2 cellular contexts compared by ENCODE assay signal in the genomic region with DNA sequence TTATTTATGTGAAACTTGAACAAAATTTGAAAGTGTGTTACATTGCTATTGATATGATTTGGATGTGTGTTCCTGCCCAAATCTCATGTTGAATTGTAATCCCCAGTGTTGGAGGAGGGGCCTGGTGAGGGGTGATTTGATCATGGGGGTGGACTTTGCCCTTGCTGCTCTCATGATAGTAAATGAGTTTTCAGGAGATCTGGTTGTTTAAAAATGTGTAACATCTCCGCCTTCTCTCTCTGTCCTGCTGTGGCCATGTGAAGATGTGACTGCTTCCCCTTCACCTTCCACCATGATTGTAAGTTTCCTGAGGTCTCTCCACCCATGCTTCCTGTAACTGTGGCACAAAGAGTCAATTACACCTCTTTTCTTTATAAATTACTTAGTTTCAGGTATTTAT.
TF ChIP-seq lines count a peak whose summit lies in the region.

No MANE protein-coding gene starts in this region.

TF ChIP-seq in A549, 52 proteins besides CTCF, POLR2A, EP300 and RAD21 (continued from another document):
- no peak for TF ChIP-seq CBX2 (IDR thresholded peaks at IDR 0.05; ENCODE audit: borderline replicate concordance, low read depth)
- no peak for TF ChIP-seq JUNB (IDR thresholded peaks at IDR 0.05)
- no peak for TF ChIP-seq FOXS1 (CRISPR knock-in tag; IDR thresholded peaks at IDR 0.05)
- TF ChIP-seq EHMT2 (IDR thresholded peaks at IDR 0.05; ENCODE audit: low read depth): no peak
- no peak for TF ChIP-seq MAZ (IDR thresholded peaks at IDR 0.05; ENCODE audit: borderline replicate concordance, low read depth, low read length)
- TF ChIP-seq, protein P1, sequence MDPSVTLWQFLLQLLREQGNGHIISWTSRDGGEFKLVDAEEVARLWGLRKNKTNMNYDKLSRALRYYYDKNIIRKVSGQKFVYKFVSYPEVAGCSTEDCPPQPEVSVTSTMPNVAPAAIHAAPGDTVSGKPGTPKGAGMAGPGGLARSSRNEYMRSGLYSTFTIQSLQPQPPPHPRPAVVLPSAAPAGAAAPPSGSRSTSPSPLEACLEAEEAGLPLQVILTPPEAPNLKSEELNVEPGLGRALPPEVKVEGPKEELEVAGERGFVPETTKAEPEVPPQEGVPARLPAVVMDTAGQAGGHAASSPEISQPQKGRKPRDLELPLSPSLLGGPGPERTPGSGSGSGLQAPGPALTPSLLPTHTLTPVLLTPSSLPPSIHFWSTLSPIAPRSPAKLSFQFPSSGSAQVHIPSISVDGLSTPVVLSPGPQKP (IDR thresholded peaks at IDR 0.05; ENCODE audit: low read depth, low read length): no peak
- TF ChIP-seq ZC3H11A (IDR thresholded peaks at IDR 0.05): no peak
- TF ChIP-seq, protein P2, sequence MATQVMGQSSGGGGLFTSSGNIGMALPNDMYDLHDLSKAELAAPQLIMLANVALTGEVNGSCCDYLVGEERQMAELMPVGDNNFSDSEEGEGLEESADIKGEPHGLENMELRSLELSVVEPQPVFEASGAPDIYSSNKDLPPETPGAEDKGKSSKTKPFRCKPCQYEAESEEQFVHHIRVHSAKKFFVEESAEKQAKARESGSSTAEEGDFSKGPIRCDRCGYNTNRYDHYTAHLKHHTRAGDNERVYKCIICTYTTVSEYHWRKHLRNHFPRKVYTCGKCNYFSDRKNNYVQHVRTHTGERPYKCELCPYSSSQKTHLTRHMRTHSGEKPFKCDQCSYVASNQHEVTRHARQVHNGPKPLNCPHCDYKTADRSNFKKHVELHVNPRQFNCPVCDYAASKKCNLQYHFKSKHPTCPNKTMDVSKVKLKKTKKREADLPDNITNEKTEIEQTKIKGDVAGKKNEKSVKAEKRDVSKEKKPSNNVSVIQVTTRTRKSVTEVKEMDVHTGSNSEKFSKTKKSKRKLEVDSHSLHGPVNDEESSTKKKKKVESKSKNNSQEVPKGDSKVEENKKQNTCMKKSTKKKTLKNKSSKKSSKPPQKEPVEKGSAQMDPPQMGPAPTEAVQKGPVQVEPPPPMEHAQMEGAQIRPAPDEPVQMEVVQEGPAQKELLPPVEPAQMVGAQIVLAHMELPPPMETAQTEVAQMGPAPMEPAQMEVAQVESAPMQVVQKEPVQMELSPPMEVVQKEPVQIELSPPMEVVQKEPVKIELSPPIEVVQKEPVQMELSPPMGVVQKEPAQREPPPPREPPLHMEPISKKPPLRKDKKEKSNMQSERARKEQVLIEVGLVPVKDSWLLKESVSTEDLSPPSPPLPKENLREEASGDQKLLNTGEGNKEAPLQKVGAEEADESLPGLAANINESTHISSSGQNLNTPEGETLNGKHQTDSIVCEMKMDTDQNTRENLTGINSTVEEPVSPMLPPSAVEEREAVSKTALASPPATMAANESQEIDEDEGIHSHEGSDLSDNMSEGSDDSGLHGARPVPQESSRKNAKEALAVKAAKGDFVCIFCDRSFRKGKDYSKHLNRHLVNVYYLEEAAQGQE (IDR thresholded peaks at IDR 0.05): no peak
- no peak for TF ChIP-seq SMC3 (IDR thresholded peaks at IDR 0.05)
- TF ChIP-seq BHLHE40 (IDR thresholded peaks at IDR 0.05; ENCODE audit: low read depth, low read length): no peak
TF ChIP-seq in A549: peak in this region for 0.

TF ChIP-seq in GM23338, 12 proteins besides CTCF, POLR2A, EP300 and RAD21 (continued from another document):
- TF ChIP-seq, protein P3, sequence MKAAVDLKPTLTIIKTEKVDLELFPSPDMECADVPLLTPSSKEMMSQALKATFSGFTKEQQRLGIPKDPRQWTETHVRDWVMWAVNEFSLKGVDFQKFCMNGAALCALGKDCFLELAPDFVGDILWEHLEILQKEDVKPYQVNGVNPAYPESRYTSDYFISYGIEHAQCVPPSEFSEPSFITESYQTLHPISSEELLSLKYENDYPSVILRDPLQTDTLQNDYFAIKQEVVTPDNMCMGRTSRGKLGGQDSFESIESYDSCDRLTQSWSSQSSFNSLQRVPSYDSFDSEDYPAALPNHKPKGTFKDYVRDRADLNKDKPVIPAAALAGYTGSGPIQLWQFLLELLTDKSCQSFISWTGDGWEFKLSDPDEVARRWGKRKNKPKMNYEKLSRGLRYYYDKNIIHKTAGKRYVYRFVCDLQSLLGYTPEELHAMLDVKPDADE (IDR thresholded peaks at IDR 0.05): no peak
- TF ChIP-seq POLR2AphosphoS5 (IDR thresholded peaks at IDR 0.05; ENCODE audit: low read depth) (no peak), JUNB (IDR thresholded peaks at IDR 0.05; ENCODE audit: unreplicated experiment) (no peak), CREB1 (CRISPR knock-in tag; IDR thresholded peaks at IDR 0.05; ENCODE audit: low read depth) (no peak), ZNF331 (CRISPR knock-in tag; IDR thresholded peaks at IDR 0.05; ENCODE audit: low read depth) (no peak), EZH2 (IDR thresholded peaks at IDR 0.05; ENCODE audit: low read depth, unreplicated experiment) (no peak), STAT1 (IDR thresholded peaks at IDR 0.05; ENCODE audit: unreplicated experiment) (no peak), NANOG (IDR thresholded peaks at IDR 0.05; ENCODE audit: borderline replicate concordance) (no peak), ZNF114 (CRISPR knock-in tag; IDR thresholded peaks at IDR 0.05) (no peak)
- TF ChIP-seq, protein P4, sequence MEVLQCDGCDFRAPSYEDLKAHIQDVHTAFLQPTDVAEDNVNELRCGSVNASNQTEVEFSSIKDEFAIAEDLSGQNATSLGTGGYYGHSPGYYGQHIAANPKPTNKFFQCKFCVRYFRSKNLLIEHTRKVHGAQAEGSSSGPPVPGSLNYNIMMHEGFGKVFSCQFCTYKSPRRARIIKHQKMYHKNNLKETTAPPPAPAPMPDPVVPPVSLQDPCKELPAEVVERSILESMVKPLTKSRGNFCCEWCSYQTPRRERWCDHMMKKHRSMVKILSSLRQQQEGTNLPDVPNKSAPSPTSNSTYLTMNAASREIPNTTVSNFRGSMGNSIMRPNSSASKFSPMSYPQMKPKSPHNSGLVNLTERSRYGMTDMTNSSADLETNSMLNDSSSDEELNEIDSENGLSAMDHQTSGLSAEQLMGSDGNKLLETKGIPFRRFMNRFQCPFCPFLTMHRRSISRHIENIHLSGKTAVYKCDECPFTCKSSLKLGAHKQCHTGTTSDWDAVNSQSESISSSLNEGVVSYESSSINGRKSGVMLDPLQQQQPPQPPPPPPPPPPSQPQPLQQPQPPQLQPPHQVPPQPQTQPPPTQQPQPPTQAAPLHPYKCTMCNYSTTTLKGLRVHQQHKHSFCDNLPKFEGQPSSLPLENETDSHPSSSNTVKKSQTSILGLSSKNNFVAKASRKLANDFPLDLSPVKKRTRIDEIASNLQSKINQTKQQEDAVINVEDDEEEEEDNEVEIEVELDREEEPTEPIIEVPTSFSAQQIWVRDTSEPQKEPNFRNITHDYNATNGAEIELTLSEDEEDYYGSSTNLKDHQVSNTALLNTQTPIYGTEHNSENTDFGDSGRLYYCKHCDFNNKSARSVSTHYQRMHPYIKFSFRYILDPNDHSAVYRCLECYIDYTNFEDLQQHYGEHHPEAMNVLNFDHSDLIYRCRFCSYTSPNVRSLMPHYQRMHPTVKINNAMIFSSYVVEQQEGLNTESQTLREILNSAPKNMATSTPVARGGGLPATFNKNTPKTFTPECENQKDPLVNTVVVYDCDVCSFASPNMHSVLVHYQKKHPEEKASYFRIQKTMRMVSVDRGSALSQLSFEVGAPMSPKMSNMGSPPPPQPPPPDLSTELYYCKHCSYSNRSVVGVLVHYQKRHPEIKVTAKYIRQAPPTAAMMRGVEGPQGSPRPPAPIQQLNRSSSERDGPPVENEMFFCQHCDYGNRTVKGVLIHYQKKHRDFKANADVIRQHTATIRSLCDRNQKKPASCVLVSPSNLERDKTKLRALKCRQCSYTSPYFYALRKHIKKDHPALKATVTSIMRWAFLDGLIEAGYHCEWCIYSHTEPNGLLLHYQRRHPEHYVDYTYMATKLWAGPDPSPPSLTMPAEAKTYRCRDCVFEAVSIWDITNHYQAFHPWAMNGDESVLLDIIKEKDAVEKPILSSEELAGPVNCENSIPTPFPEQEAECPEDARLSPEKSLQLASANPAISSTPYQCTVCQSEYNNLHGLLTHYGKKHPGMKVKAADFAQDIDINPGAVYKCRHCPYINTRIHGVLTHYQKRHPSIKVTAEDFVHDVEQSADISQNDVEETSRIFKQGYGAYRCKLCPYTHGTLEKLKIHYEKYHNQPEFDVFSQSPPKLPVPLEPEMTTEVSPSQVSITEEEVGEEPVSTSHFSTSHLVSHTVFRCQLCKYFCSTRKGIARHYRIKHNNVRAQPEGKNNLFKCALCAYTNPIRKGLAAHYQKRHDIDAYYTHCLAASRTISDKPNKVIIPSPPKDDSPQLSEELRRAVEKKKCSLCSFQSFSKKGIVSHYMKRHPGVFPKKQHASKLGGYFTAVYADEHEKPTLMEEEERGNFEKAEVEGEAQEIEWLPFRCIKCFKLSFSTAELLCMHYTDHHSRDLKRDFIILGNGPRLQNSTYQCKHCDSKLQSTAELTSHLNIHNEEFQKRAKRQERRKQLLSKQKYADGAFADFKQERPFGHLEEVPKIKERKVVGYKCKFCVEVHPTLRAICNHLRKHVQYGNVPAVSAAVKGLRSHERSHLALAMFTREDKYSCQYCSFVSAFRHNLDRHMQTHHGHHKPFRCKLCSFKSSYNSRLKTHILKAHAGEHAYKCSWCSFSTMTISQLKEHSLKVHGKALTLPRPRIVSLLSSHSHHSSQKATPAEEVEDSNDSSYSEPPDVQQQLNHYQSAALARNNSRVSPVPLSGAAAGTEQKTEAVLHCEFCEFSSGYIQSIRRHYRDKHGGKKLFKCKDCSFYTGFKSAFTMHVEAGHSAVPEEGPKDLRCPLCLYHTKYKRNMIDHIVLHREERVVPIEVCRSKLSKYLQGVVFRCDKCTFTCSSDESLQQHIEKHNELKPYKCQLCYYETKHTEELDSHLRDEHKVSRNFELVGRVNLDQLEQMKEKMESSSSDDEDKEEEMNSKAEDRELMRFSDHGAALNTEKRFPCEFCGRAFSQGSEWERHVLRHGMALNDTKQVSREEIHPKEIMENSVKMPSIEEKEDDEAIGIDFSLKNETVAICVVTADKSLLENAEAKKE (CRISPR knock-in tag; IDR thresholded peaks at IDR 0.05): no peak
- TF ChIP-seq, protein P2 (IDR thresholded peaks at IDR 0.05; ENCODE audit: unreplicated experiment): no peak
TF ChIP-seq in GM23338: peak in this region for 0.
